18 cellular contexts compared by ENCODE assay signal in genomic region chr15:48415036-48415886, GRCh38.
DNase-seq lines count a peak whose midpoint lies in the region; ATAC-seq, FAIRE-seq and TF ChIP-seq lines count a peak whose summit lies in the region.
"Had no signal": no experiment of that assay in that cellular context is flagged by ENCODE, and none has a peak within 500 bp of the region (broad histone marks: within the 10 kb centered on the region; RNA-seq: fewer than 3 reads in every experiment).

No MANE protein-coding gene starts in this region.

- H3K9me3 Mint-ChIP-seq in activated T-cell treated with anti-CD3 and anti-CD28 coated beads, Interleukin-2, amount 50 U/mL, for 24 hours: no peaks in the 10 kb centered on the region

- no peaks in the 10 kb centered on the region for H3K9me3 ChIP-seq in osteoblast (ENCODE audit: low read depth, low read length)
- H3K9me3 ChIP-seq: colonic mucosa, neutrophil had no signal

- H3K4me1 ChIP-seq in osteoblast (ENCODE audit: insufficient read depth, low read length): peaks cover 49% of the 10 kb centered on the region
- H3K4me1 ChIP-seq: colonic mucosa had no signal

- ATAC-seq in HG03571 (IDR thresholded peaks at IDR 0.05; ENCODE audit: unreplicated experiment): no peak

- H2AFZ ChIP-seq in osteoblast (ENCODE audit: low read length): no peak overlapping the region

- FAIRE-seq in urothelium cell line (lab: Jason Lieb, UNC): no peak

- no peaks in the 10 kb centered on the region for H4K20me1 ChIP-seq in osteoblast (ENCODE audit: insufficient read depth, low read length)

- no peaks in the 10 kb centered on the region for H3K27me3 ChIP-seq in osteoblast (ENCODE audit: insufficient read depth, low read length)
- H3K27me3 ChIP-seq: colonic mucosa, neutrophil had no signal

- no peak overlapping the region for H3K4me3 Mint-ChIP-seq in activated T-cell treated with anti-CD3 and anti-CD28 coated beads, Interleukin-2, amount 50 U/mL, for 24 hours
- H3K4me3 Mint-ChIP-seq: B cell had no signal

- H3K4me3 ChIP-seq in epithelial cell of esophagus (ENCODE audit: low read length) (no peak overlapping the region), osteoblast (ENCODE audit: insufficient read depth, low read length) (no peak overlapping the region)
- H3K4me3 ChIP-seq: colonic mucosa had no signal

- H3K27ac Mint-ChIP-seq in activated T-cell treated with anti-CD3 and anti-CD28 coated beads, Interleukin-2, amount 50 U/mL, for 24 hours: no peak overlapping the region
- H3K27ac Mint-ChIP-seq: B cell had no signal

- TF ChIP-seq CTCF in C4-2B (conservative IDR thresholded peaks at IDR 0.05): no peak
- TF ChIP-seq CTCF in epithelial cell of esophagus (IDR thresholded peaks at IDR 0.05; ENCODE audit: insufficient read depth, low read depth, low read length, missing control alignments): no peak
- TF ChIP-seq CTCF in osteoblast (IDR thresholded peaks at IDR 0.05; ENCODE audit: extremely low read depth, low read depth, low read length): no peak

- no peaks in the 10 kb centered on the region for H3K79me2 ChIP-seq in osteoblast (ENCODE audit: insufficient read depth, low read length)

- peak; percentile 77 for DNase-seq in NCI-H460 (ENCODE audit: extremely low read depth, low read depth)
- peak; percentile 81 for DNase-seq in epithelial cell of esophagus (ENCODE audit: low read depth)
- DNase-seq in osteoblast (ENCODE audit: insufficient read length, low spot score, missing footprints): no peak
- no peak for DNase-seq in HK-2 (ENCODE audit: unreplicated experiment)
- no peak for DNase-seq in urothelium cell line (ENCODE audit: low spot score)
- no peak for DNase-seq in activated T-cell treated with anti-CD3 and anti-CD28 coated beads, Interleukin-2, amount 50 U/mL, for 24 hours
- DNase-seq: activated CD4-positive, alpha-beta T cell treated with anti-CD3 and anti-CD28 coated beads, Interleukin-2, amount 50 U/mL, for 4 hours; amniotic stem cell; colonic mucosa; DMS79; mesendoderm; NCI-H2081 treated with DMSO at 0.1 percent for 48 hours; SHP77; T-helper 9 cell had no signal

- H3K27me3 Mint-ChIP-seq in activated T-cell treated with anti-CD3 and anti-CD28 coated beads, Interleukin-2, amount 50 U/mL, for 24 hours: peaks cover 10% of the 10 kb centered on the region

- H3K36me3 ChIP-seq in osteoblast (ENCODE audit: insufficient read depth, low read length): peaks cover 81% of the 10 kb centered on the region
- H3K36me3 ChIP-seq: colonic mucosa had no signal

- peak overlapping the region; percentile 26 for H3K4me2 ChIP-seq in osteoblast (ENCODE audit: insufficient read depth, low read length)

- H3K27ac ChIP-seq in C4-2B (peak overlapping the region; percentile 65), osteoblast (ENCODE audit: low read depth, low read length) (peak overlapping the region; percentile 92)
- H3K27ac ChIP-seq: colonic mucosa, neutrophil had no signal

- no peaks in the 10 kb centered on the region for H3K36me3 Mint-ChIP-seq in activated T-cell treated with anti-CD3 and anti-CD28 coated beads, Interleukin-2, amount 50 U/mL, for 24 hours (ENCODE audit: low read depth)

- no peaks in the 10 kb centered on the region for H3K4me1 Mint-ChIP-seq in activated T-cell treated with anti-CD3 and anti-CD28 coated beads, Interleukin-2, amount 50 U/mL, for 24 hours (ENCODE audit: low read depth)
- H3K4me1 Mint-ChIP-seq: B cell had no signal

Comparison
In these comparisons a context has a peak if more than half of its experiments do, and no peak if none do; other contexts are left out.
1. DNase-seq: peak in NCI-H460 (single experiment) and epithelial cell of esophagus (single experiment); none in osteoblast (single experiment), HK-2 (single experiment), urothelium cell line (single experiment) and activated T-cell treated with anti-CD3 and anti-CD28 coated beads, Interleukin-2, amount 50 U/mL, for 24 hours (single experiment).